Comparison of ENCODE assay signal across 10 cellular contexts in genomic region chr11:133955945-133956421, GRCh38. TPM values are rescaled to one million over a fixed set of nuclear protein-coding genes. Genes with fewer than 3 reads are reported as not detected.
DNase-seq lines count a peak whose midpoint lies in the region; ATAC-seq, FAIRE-seq and TF ChIP-seq lines count a peak whose summit lies in the region.
"Had no signal": no experiment of that assay in that cellular context is flagged by ENCODE, and none has a peak within 500 bp of the region (broad histone marks: within the 10 kb centered on the region; RNA-seq: fewer than 3 reads in every experiment).

No MANE protein-coding gene starts in this region.

- CTCF ChIA-PET in Panc1 (lab: Charles Lee) (interaction anchor here (0.6 kb wide), 1 partner anchor 94 kb away, joined by 3 read pairs; no protein-coding TSS in a partner anchor), endothelial cell of umbilical vein (lab: Charles Lee) (no interaction called here)

- dilution Hi-C loops in endothelial cell of umbilical vein (cut with MboI; ENCODE audit: extremely low pct_ligation_motif_present, low sequenced_read_pairs): no loop called here

- intact Hi-C loops in Panc1 (cut with micrococcal nuclease; ENCODE audit: unreplicated experiment): loop anchor here (10.0 kb wide), 1 partner anchor 61 kb away; no protein-coding TSS in a partner anchor
- intact Hi-C loops in endothelial cell of umbilical vein (cut with micrococcal nuclease): loop anchor here (2.0 kb wide), 1 partner anchor 29 kb away; no protein-coding TSS in a partner anchor

- H3K27ac ChIP-seq in Panc1 (ENCODE audit: low read length) (no peak overlapping the region), endothelial cell of umbilical vein (ENCODE audit: insufficient read depth, low read depth, low read length) (no peak overlapping the region), rectal smooth muscle tissue (ENCODE audit: low read depth, low read length) (peak overlapping the region; percentile 92)

- no TSS peak for BruUV-seq in Panc1 (replicated peaks; lab: Mats Ljungman, UMichigan)
- BruUV-seq in endothelial cell of umbilical vein (replicated peaks; lab: Mats Ljungman, UMichigan): no TSS peak

- no peak overlapping the region for H2AFZ ChIP-seq in endothelial cell of umbilical vein (ENCODE audit: low read depth, low read length)

- H3K4me3 ChIP-seq in Panc1 (ENCODE audit: low read depth in 2 of 2, low read length in 2 of 2) (peak overlapping the region; percentile 71 to 97), endothelial cell of umbilical vein (replicated peaks in 1 of 3; ENCODE audit: insufficient read depth in 1 of 3, low read depth in 1 of 3, low read length in 3 of 3) (no peak overlapping the region), rectal smooth muscle tissue (ENCODE audit: low read length) (peak overlapping the region; percentile 35)

- no peaks in the 10 kb centered on the region; the same call in 1 of the 2 replicates for H3K36me3 ChIP-seq in Panc1 (ENCODE audit: control insufficient read depth, insufficient read depth, low read length)
- no peaks in the 10 kb centered on the region for H3K36me3 ChIP-seq in endothelial cell of umbilical vein (ENCODE audit: control insufficient read depth in 2 of 2, extremely low read depth in 1 of 2, insufficient read depth in 2 of 2, low read length in 2 of 2)
- H3K36me3 ChIP-seq in rectal smooth muscle tissue (ENCODE audit: control insufficient read depth, insufficient read depth, low read length): no peaks in the 10 kb centered on the region

- no peak for FAIRE-seq in endothelial cell of umbilical vein (lab: Jason Lieb, UNC)
- FAIRE-seq: bronchial epithelial cell had no signal

- H4K20me1 ChIP-seq in endothelial cell of umbilical vein (replicated peaks; ENCODE audit: control insufficient read depth, extremely low read depth, insufficient read depth, low read length): no peaks in the 10 kb centered on the region

- DNase-seq in Panc1 (ENCODE audit: low read depth, low spot score): no peak
- DNase-seq in endothelial cell of umbilical vein (ENCODE audit: low read depth, low spot score): no peak
- no peak for DNase-seq in occipital lobe (lab: John Stamatoyannopoulos, UW)
- no peak for DNase-seq in GM13976 (ENCODE audit: low spot score)
- DNase-seq in KG1 (lab: John Stamatoyannopoulos, UW): no peak
- DNase-seq: SHP77 treated with DMSO at 0.1 percent for 48 hours had no signal

- in situ Hi-C loops in Panc1 (cut with HindIII; ENCODE audit: low pct_unique_long_range_greater_than_20kb, low sequenced_read_pairs) (no loop called here), GM13976 (cut with MboI; ENCODE audit: low sequenced_read_pairs, unreplicated experiment) (no loop called here)

- TF ChIP-seq CTCF in Panc1 (IDR thresholded peaks at IDR 0.05) (no peak), endothelial cell of umbilical vein (IDR thresholded peaks at IDR 0.05; ENCODE audit: extremely low read depth in 1 of 2, insufficient read depth in 1 of 2, low read depth in 1 of 2, low read length in 2 of 2) (no peak), GM13976 (IDR thresholded peaks at IDR 0.05; ENCODE audit: borderline replicate concordance, control extremely low read depth, extremely low read depth, insufficient read depth, missing control alignments) (no peak)

- ATAC-seq in GM19372 (IDR thresholded peaks at IDR 0.05; ENCODE audit: low read depth, unreplicated experiment) (peak; percentile 4), Panc1 (no peak), esophagus mucosa (no peak)

- no peaks in the 10 kb centered on the region for H3K79me2 ChIP-seq in endothelial cell of umbilical vein (ENCODE audit: control insufficient read depth, insufficient read depth, low read length)

- H3K27me3 ChIP-seq in Panc1 (ENCODE audit: control insufficient read depth, insufficient read depth, low read length) (peaks cover 11% of the 10 kb centered on the region), endothelial cell of umbilical vein (ENCODE audit: control insufficient read depth in 2 of 2, insufficient read depth in 2 of 2, low read length in 2 of 2) (peaks cover 35 to 42% of the 10 kb centered on the region in 2 experiments), rectal smooth muscle tissue (ENCODE audit: control insufficient read depth, insufficient read depth, low read length) (no peaks in the 10 kb centered on the region)

- H3K9me3 ChIP-seq in Panc1 (ENCODE audit: control insufficient read depth, insufficient read depth, low read depth, low read length) (no peaks in the 10 kb centered on the region), endothelial cell of umbilical vein (replicated peaks; ENCODE audit: control insufficient read depth, insufficient read depth, low read length) (no peaks in the 10 kb centered on the region)

- peak overlapping the region; percentile 6 for H3K4me2 ChIP-seq in endothelial cell of umbilical vein (ENCODE audit: insufficient read depth, low read length)

- no peaks in the 10 kb centered on the region for H3K9me1 ChIP-seq in endothelial cell of umbilical vein (replicated peaks; ENCODE audit: control insufficient read depth, extremely low read depth, insufficient read depth, low read length)

- POLR2A ChIA-PET in Panc1 (lab: Charles Lee) (no interaction called here), endothelial cell of umbilical vein (lab: Charles Lee) (interaction anchor here (0.6 kb wide), 1 partner anchor 269 kb away, joined by 3 read pairs; the partner anchor contains the start of gene VPS26B)

- TF ChIP-seq POLR2A in endothelial cell of umbilical vein (IDR thresholded peaks at IDR 0.05; ENCODE audit: low read depth, low read length): no peak

- H3K9ac ChIP-seq in endothelial cell of umbilical vein (replicated peaks; ENCODE audit: extremely low read depth, insufficient read depth, low read length) (no peak overlapping the region), rectal smooth muscle tissue (ENCODE audit: low read length) (no peak overlapping the region)

- H3K4me1 ChIP-seq in Panc1 (ENCODE audit: control insufficient read depth, insufficient read depth, low read length) (peaks cover 9% of the 10 kb centered on the region; the same call in 1 of the 2 replicates), endothelial cell of umbilical vein (ENCODE audit: control insufficient read depth, extremely low read depth, insufficient read depth, low read length) (no peaks in the 10 kb centered on the region), rectal smooth muscle tissue (ENCODE audit: control insufficient read depth, insufficient read depth, low read length) (peaks cover 36% of the 10 kb centered on the region)

TF ChIP-seq in endothelial cell of umbilical vein, 7 proteins besides CTCF, POLR2A, EP300 and RAD21:
- TF ChIP-seq MYC (IDR thresholded peaks at IDR 0.05; ENCODE audit: low read depth, low read length) (no peak), MAX (IDR thresholded peaks at IDR 0.05; ENCODE audit: insufficient read depth, insufficient read length) (no peak), POLR2AphosphoS5 (IDR thresholded peaks at IDR 0.05; ENCODE audit: insufficient read depth, low read depth, low read length) (no peak), JUN (IDR thresholded peaks at IDR 0.05; ENCODE audit: borderline replicate concordance, insufficient read depth, insufficient read length, low read depth) (no peak), GATA2 (IDR thresholded peaks at IDR 0.05; ENCODE audit: insufficient read depth, insufficient read length, low read depth, low read length) (no peak), FOS (IDR thresholded peaks at IDR 0.05; ENCODE audit: borderline replicate concordance, insufficient read depth, low read length) (no peak), EZH2 (IDR thresholded peaks at IDR 0.05; ENCODE audit: borderline replicate concordance, low read depth, low read length, severe bottlenecking) (peak; percentile 86)

RNA-seq across cellular contexts. Expression of gene IGSF9B, which starts 0.8 kb away (rescaled TPM):
- total RNA-seq in Panc1 (2021; ENCODE audit: unreplicated experiment): 2.2 TPM
- 3.4 TPM for polyA plus RNA-seq in Panc1 (2012; ENCODE audit: insufficient read length)
- 0.15 and 0.69 TPM in 2 replicates for total RNA-seq in endothelial cell of umbilical vein
- 0.06 and 0.18 TPM in 2 replicates for polyA plus RNA-seq in endothelial cell of umbilical vein
- 0.01 and 0.06 TPM in 2 replicates for polyA plus RNA-seq in endothelial cell of umbilical vein (2011; cell fraction: cytosol; rRNA removed)
- polyA plus RNA-seq in endothelial cell of umbilical vein (2011; cell fraction: nucleus; rRNA removed): 0.24 and 0.43 TPM in 2 replicates
- polyA plus RNA-seq in endothelial cell of umbilical vein (2012): 0.11 TPM in 1 of 2 replicates, not detected in the other
- 0.22 TPM in 1 of 2 replicates, not detected in the other for polyA minus RNA-seq in endothelial cell of umbilical vein
- polyA minus RNA-seq in endothelial cell of umbilical vein (2011; cell fraction: cytosol; rRNA and poly(A)+ RNA removed): not detected
- polyA minus RNA-seq in endothelial cell of umbilical vein (2011; cell fraction: nucleus; rRNA and poly(A)+ RNA removed): 0.19 and 0.29 TPM in 2 replicates
- 5.5 TPM for total RNA-seq in occipital lobe
- total RNA-seq in esophagus mucosa: 1.5 TPM

Comparison
In these comparisons a context has a peak if more than half of its experiments do, and no peak if none do; other contexts are left out.
1. H3K4me3 ChIP-seq: peak in Panc1 (2 of 2) and rectal smooth muscle tissue (single experiment); none in endothelial cell of umbilical vein (0 of 3).